Comparison of ENCODE assay signal across 19 cellular contexts in the genomic region with DNA sequence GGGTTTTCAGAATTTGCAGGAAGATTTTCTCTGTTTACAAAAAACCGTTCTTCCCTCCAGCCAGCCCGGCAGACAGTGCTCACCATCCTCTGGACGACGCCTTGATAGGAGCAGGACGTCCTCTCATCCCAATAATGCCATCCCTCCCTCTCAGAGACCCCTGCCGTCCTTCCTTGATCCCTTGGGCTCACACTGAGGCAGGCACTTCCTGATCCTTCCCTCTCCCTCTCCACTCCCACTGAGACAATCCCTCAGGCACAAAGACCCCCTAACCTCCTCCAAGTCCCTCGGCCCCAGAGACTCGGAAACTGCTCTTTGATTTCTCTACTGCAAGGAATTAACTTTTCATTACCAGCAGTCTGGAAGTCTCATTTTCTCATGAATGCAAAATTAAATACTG. TPM values are rescaled to one million over a fixed set of nuclear protein-coding genes. Genes with fewer than 3 reads are reported as not detected.
A peak's percentile ranks its signal among the peaks of the same experiment; 100 is the strongest.
DNase-seq lines count a peak whose midpoint lies in the region; ATAC-seq and TF ChIP-seq lines count a peak whose summit lies in the region.
"Had no signal": no experiment of that assay in that cellular context is flagged by ENCODE, and none has a peak within 500 bp of the region (broad histone marks: within the 10 kb centered on the region; RNA-seq: fewer than 3 reads in every experiment).

No MANE protein-coding gene starts in this region.

- H3K27ac ChIP-seq in iPS-18a (ENCODE audit: low read length), result no peak overlapping the region
- H3K27ac ChIP-seq: BLaER1 treated with 17β-estradiol and CSF1 and Interleukin-3, amounts not matched to agents 10 nM and 100 nM; HL-60 had no signal

- H3K36me3 ChIP-seq in H7 (replicated peaks; ENCODE audit: control insufficient read depth, insufficient read depth, low read length), result no peaks in the 10 kb centered on the region
- no peaks in the 10 kb centered on the region for H3K36me3 ChIP-seq in iPS-18a (ENCODE audit: control insufficient read depth, low read depth, low read length)
- H3K36me3 ChIP-seq: BLaER1 treated with 17β-estradiol and CSF1 and Interleukin-3, amounts not matched to agents 10 nM and 100 nM had no signal

- peaks cover 21% of the 10 kb centered on the region for H3K4me1 ChIP-seq in iPS-18a (ENCODE audit: control insufficient read depth, low read depth, low read length)

- H3K4me3 ChIP-seq in H7 (ENCODE audit: insufficient read depth, low read depth, low read length) (no peak overlapping the region), iPS-18a (ENCODE audit: low read length) (peak overlapping the region; percentile 29)
- H3K4me3 ChIP-seq: BLaER1 treated with 17β-estradiol and CSF1 and Interleukin-3, amounts not matched to agents 10 nM and 100 nM had no signal

- TF ChIP-seq CTCF in nephron progenitor cell (IDR thresholded peaks at IDR 0.05), result no peak

- no peaks in the 10 kb centered on the region for H3K9me3 ChIP-seq in iPS-18a (ENCODE audit: control insufficient read depth, low read depth, low read length)
- H3K9me3 ChIP-seq: BLaER1 treated with 17β-estradiol and CSF1 and Interleukin-3, amounts not matched to agents 10 nM and 100 nM had no signal

- H3K27me3 ChIP-seq in H7 (ENCODE audit: control insufficient read depth, insufficient read depth, low read length), result no peaks in the 10 kb centered on the region
- H3K27me3 ChIP-seq in iPS-18a (ENCODE audit: control insufficient read depth, insufficient read depth, low read length), result peaks cover 21% of the 10 kb centered on the region
- H3K27me3 ChIP-seq: BLaER1 treated with 17β-estradiol and CSF1 and Interleukin-3, amounts not matched to agents 10 nM and 100 nM had no signal

- H3K9me3 Mint-ChIP-seq in nephron progenitor cell, result no peaks in the 10 kb centered on the region
- no peaks in the 10 kb centered on the region for H3K9me3 Mint-ChIP-seq in activated T-helper 17 cell treated with anti-CD3 and anti-CD28 coated beads, Interleukin-2, amount 50 U/mL, for 72 hours

- H3K9ac ChIP-seq in iPS-18a (ENCODE audit: low read length), result no peak overlapping the region
- H3K9ac ChIP-seq: BLaER1 treated with 17β-estradiol and CSF1 and Interleukin-3, amounts not matched to agents 10 nM and 100 nM had no signal

- H3K4me3 Mint-ChIP-seq in nephron progenitor cell, result no peak overlapping the region
- H3K4me3 Mint-ChIP-seq in activated T-helper 17 cell treated with anti-CD3 and anti-CD28 coated beads, Interleukin-2, amount 50 U/mL, for 72 hours, result no peak overlapping the region
- H3K4me3 Mint-ChIP-seq: CD4-positive, CD25-positive, alpha-beta regulatory T cell had no signal

- peaks cover 45% of the 10 kb centered on the region for H3K4me1 Mint-ChIP-seq in nephron progenitor cell
- no peaks in the 10 kb centered on the region for H3K4me1 Mint-ChIP-seq in activated T-helper 17 cell treated with anti-CD3 and anti-CD28 coated beads, Interleukin-2, amount 50 U/mL, for 72 hours
- H3K4me1 Mint-ChIP-seq: CD4-positive, CD25-positive, alpha-beta regulatory T cell had no signal

- in situ Hi-C loops in ACHN (cut with HindIII; ENCODE audit: low pct_ligation_motif_present, low pct_unique_long_range_greater_than_20kb, low sequenced_read_pairs), result no loop called here

- peak; percentile 64 for DNase-seq in H7
- DNase-seq in ecto neural progenitor cell (ENCODE audit: low spot score), result peak; percentile 68
- no peak for DNase-seq in nephron progenitor cell
- no peak for DNase-seq in SW 1271 (lab: John Stamatoyannopoulos, UW)
- DNase-seq in ACHN, result no peak
- no peak for DNase-seq in COLO829 (ENCODE audit: low spot score)
- DNase-seq: 8988T; Calu3; CD4-positive, CD25-positive, alpha-beta regulatory T cell; DMS 273 treated with DMSO at 0.1 percent for 48 hours; DMS79; GOT3; IMR-90 had no signal

- H3K27me3 Mint-ChIP-seq in nephron progenitor cell (ENCODE audit: low read depth, poor library complexity), result no peaks in the 10 kb centered on the region
- peaks cover 18% of the 10 kb centered on the region for H3K27me3 Mint-ChIP-seq in activated T-helper 17 cell treated with anti-CD3 and anti-CD28 coated beads, Interleukin-2, amount 50 U/mL, for 72 hours

- H3K27ac Mint-ChIP-seq in nephron progenitor cell, result peak overlapping the region; percentile 86
- no peak overlapping the region for H3K27ac Mint-ChIP-seq in activated T-helper 17 cell treated with anti-CD3 and anti-CD28 coated beads, Interleukin-2, amount 50 U/mL, for 72 hours
- H3K27ac Mint-ChIP-seq: CD4-positive, CD25-positive, alpha-beta regulatory T cell had no signal

- ATAC-seq in activated T-helper 17 cell treated with anti-CD3 and anti-CD28 coated beads, Interleukin-2, amount 50 U/mL, for 72 hours (replicated peaks), result no peak
- ATAC-seq: HCT116 had no signal

- H3K36me3 Mint-ChIP-seq in nephron progenitor cell (ENCODE audit: low read depth), result peaks cover 41% of the 10 kb centered on the region
- no peaks in the 10 kb centered on the region for H3K36me3 Mint-ChIP-seq in activated T-helper 17 cell treated with anti-CD3 and anti-CD28 coated beads, Interleukin-2, amount 50 U/mL, for 72 hours (ENCODE audit: low read depth)
- H3K36me3 Mint-ChIP-seq: CD4-positive, CD25-positive, alpha-beta regulatory T cell had no signal

RNA-seq across cellular contexts. Expression of a gene that starts 42.5 kb away (rescaled TPM):
- total RNA-seq in H7 (2014; rRNA removed; shearing (Covaris generic)), result not detected in 2 replicates
- total RNA-seq in activated T-helper 17 cell treated with anti-CD3 and anti-CD28 coated beads, Interleukin-2, amount 50 U/mL, for 72 hours, result not detected
- total RNA-seq: Calu3; CD4-positive, CD25-positive, alpha-beta regulatory T cell; G401; IMR-90 had no signal

Comparison
In these comparisons a context has a peak if more than half of its experiments do, and no peak if none do; other contexts are left out.
1. DNase-seq: peak in H7 (single experiment) and ecto neural progenitor cell (single experiment); none in nephron progenitor cell (single experiment), SW 1271 (0 of 2), ACHN (single experiment) and COLO829 (single experiment).